ENCODE assay signal across 1 cellular context in the genomic region with DNA sequence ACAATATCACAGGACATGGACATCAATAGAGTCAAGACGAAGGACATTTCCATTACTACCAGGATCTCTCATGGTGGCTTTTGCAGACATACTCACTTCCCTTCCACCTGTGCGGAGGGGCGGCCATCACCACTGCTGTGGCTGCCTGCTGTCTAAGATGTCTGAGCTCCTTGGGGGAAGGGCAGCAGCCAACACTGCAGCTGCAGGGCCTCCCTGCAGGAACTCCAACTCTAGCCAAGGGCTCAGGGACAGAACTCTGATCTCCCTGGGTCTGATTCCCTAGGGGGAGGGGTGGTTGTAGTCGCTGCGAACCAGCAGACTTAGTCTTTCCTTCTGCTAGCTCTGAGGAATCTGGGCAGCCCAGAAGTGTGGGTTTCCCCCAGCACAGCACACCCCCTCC.
TF ChIP-seq lines count a peak whose summit lies in the region.

No MANE protein-coding gene starts in this region.

TF ChIP-seq in GM23338, 12 proteins besides CTCF, POLR2A, EP300 and RAD21 (continued from another document):
- TF ChIP-seq, protein P1, sequence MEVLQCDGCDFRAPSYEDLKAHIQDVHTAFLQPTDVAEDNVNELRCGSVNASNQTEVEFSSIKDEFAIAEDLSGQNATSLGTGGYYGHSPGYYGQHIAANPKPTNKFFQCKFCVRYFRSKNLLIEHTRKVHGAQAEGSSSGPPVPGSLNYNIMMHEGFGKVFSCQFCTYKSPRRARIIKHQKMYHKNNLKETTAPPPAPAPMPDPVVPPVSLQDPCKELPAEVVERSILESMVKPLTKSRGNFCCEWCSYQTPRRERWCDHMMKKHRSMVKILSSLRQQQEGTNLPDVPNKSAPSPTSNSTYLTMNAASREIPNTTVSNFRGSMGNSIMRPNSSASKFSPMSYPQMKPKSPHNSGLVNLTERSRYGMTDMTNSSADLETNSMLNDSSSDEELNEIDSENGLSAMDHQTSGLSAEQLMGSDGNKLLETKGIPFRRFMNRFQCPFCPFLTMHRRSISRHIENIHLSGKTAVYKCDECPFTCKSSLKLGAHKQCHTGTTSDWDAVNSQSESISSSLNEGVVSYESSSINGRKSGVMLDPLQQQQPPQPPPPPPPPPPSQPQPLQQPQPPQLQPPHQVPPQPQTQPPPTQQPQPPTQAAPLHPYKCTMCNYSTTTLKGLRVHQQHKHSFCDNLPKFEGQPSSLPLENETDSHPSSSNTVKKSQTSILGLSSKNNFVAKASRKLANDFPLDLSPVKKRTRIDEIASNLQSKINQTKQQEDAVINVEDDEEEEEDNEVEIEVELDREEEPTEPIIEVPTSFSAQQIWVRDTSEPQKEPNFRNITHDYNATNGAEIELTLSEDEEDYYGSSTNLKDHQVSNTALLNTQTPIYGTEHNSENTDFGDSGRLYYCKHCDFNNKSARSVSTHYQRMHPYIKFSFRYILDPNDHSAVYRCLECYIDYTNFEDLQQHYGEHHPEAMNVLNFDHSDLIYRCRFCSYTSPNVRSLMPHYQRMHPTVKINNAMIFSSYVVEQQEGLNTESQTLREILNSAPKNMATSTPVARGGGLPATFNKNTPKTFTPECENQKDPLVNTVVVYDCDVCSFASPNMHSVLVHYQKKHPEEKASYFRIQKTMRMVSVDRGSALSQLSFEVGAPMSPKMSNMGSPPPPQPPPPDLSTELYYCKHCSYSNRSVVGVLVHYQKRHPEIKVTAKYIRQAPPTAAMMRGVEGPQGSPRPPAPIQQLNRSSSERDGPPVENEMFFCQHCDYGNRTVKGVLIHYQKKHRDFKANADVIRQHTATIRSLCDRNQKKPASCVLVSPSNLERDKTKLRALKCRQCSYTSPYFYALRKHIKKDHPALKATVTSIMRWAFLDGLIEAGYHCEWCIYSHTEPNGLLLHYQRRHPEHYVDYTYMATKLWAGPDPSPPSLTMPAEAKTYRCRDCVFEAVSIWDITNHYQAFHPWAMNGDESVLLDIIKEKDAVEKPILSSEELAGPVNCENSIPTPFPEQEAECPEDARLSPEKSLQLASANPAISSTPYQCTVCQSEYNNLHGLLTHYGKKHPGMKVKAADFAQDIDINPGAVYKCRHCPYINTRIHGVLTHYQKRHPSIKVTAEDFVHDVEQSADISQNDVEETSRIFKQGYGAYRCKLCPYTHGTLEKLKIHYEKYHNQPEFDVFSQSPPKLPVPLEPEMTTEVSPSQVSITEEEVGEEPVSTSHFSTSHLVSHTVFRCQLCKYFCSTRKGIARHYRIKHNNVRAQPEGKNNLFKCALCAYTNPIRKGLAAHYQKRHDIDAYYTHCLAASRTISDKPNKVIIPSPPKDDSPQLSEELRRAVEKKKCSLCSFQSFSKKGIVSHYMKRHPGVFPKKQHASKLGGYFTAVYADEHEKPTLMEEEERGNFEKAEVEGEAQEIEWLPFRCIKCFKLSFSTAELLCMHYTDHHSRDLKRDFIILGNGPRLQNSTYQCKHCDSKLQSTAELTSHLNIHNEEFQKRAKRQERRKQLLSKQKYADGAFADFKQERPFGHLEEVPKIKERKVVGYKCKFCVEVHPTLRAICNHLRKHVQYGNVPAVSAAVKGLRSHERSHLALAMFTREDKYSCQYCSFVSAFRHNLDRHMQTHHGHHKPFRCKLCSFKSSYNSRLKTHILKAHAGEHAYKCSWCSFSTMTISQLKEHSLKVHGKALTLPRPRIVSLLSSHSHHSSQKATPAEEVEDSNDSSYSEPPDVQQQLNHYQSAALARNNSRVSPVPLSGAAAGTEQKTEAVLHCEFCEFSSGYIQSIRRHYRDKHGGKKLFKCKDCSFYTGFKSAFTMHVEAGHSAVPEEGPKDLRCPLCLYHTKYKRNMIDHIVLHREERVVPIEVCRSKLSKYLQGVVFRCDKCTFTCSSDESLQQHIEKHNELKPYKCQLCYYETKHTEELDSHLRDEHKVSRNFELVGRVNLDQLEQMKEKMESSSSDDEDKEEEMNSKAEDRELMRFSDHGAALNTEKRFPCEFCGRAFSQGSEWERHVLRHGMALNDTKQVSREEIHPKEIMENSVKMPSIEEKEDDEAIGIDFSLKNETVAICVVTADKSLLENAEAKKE (CRISPR knock-in tag; IDR thresholded peaks at IDR 0.05): peak; percentile 59; the same call in 1 of the 2 replicates
- no peak for TF ChIP-seq ZNF331 (CRISPR knock-in tag; IDR thresholded peaks at IDR 0.05; ENCODE audit: low read depth)
- TF ChIP-seq, protein P2, sequence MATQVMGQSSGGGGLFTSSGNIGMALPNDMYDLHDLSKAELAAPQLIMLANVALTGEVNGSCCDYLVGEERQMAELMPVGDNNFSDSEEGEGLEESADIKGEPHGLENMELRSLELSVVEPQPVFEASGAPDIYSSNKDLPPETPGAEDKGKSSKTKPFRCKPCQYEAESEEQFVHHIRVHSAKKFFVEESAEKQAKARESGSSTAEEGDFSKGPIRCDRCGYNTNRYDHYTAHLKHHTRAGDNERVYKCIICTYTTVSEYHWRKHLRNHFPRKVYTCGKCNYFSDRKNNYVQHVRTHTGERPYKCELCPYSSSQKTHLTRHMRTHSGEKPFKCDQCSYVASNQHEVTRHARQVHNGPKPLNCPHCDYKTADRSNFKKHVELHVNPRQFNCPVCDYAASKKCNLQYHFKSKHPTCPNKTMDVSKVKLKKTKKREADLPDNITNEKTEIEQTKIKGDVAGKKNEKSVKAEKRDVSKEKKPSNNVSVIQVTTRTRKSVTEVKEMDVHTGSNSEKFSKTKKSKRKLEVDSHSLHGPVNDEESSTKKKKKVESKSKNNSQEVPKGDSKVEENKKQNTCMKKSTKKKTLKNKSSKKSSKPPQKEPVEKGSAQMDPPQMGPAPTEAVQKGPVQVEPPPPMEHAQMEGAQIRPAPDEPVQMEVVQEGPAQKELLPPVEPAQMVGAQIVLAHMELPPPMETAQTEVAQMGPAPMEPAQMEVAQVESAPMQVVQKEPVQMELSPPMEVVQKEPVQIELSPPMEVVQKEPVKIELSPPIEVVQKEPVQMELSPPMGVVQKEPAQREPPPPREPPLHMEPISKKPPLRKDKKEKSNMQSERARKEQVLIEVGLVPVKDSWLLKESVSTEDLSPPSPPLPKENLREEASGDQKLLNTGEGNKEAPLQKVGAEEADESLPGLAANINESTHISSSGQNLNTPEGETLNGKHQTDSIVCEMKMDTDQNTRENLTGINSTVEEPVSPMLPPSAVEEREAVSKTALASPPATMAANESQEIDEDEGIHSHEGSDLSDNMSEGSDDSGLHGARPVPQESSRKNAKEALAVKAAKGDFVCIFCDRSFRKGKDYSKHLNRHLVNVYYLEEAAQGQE (IDR thresholded peaks at IDR 0.05; ENCODE audit: unreplicated experiment): no peak
